ENCODE assay signal across 1 cellular context in genomic region chr2:61419129-61419528, GRCh38.
TF ChIP-seq lines count a peak whose summit lies in the region.

No MANE protein-coding gene starts in this region.

TF ChIP-seq in K562, 482 proteins besides CTCF, POLR2A, EP300 and RAD21 (continued from another document):
- TF ChIP-seq RREB1 (CRISPR knock-in tag; IDR thresholded peaks at IDR 0.05) (no peak), RBM25 (IDR thresholded peaks at IDR 0.05; ENCODE audit: low read depth, low read length, severe bottlenecking) (no peak), JUN (IDR thresholded peaks at IDR 0.05; ENCODE audit: borderline replicate concordance, low read depth, low read length) (no peak), JUN (CRISPR knock-in tag; IDR thresholded peaks at IDR 0.05; ENCODE audit: borderline replicate concordance) (no peak), TGIF2 (CRISPR knock-in tag; IDR thresholded peaks at IDR 0.05) (no peak), CBFB (CRISPR knock-in tag; IDR thresholded peaks at IDR 0.05) (no peak), IRF1 (CRISPR knock-in tag; IDR thresholded peaks at IDR 0.05; ENCODE audit: borderline replicate concordance) (no peak), NFATC3 (IDR thresholded peaks at IDR 0.05) (no peak), HNRNPH1 (optimal IDR thresholded peaks at IDR 0.05; ENCODE audit: low read depth, low read length) (no peak)
